In the genomic region with DNA sequence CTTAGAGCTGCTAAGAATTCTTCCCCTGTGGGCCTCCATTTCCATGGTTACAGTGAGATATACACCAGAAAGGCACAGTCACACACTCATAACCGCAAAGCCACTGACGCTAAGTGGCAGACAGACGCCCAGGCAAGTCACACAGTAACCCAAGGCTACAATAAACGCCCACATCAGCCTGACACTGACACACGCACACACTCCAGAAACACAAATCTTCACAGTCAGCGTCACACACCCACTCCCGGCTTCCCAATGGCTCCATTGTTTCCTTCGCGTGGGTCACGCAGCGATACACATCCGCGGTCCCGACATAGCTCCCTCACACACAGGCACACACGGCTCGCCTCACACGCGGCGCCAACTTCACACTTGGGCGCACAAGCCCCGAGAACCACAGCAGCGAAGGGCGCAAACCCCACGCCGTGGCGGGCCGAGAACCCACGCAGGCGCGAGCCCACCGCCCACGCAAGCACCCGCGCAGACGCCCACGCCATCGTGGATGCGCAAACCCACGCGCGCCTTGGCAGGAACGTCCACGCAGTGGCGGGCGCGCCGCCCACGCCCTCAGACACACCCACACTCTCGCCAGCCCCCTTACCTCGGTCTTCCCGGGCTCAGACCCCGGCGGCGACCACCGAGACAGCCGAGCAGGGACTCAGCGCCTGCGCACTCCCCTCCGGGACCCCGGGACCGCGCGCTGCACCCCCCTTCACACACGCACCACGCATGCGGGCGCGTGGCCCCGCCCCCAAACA, we compare ENCODE assay signal across 8 cellular contexts. TPM values are rescaled to one million over a fixed set of nuclear protein-coding genes. Genes with fewer than 3 reads are reported as not detected.
DNase-seq lines count a peak whose midpoint lies in the region; ATAC-seq and TF ChIP-seq lines count a peak whose summit lies in the region.

A gene (minus strand): TSS at position 675 of the 758 bp plus-strand sequence. CDS start 14,975 bp downstream, outside the sequence.

- peak within 1 kb of the TSS; percentile 82 to 91 (median 85) for H3K4me3 Mint-ChIP-seq in IgD-negative memory B cell
- peak within 1 kb of the TSS; percentile 94 for H3K4me3 Mint-ChIP-seq in activated naive CD8-positive, alpha-beta T cell treated with anti-CD3 and anti-CD28 coated beads for 36 hours

- H3K27me3 Mint-ChIP-seq in IgD-negative memory B cell: peaks cover 19% of the 10 kb centered on the region
- H3K27me3 Mint-ChIP-seq in activated naive CD8-positive, alpha-beta T cell treated with anti-CD3 and anti-CD28 coated beads for 36 hours: peaks cover 35% of the 10 kb centered on the region

- POLR2A ChIA-PET in AG04450 (lab: Yijun Ruan, JAX): no interaction called here

- H3K27ac ChIP-seq in AG04450 (ENCODE audit: low read depth, low read length) (peak within 1 kb of the TSS; percentile 78), left ventricle myocardium inferior (replicated peaks) (peak within 1 kb of the TSS; percentile 95)

- peaks cover 16% of the 10 kb centered on the region for H3K36me3 ChIP-seq in left ventricle myocardium inferior

- peaks cover 16 to 45% (median 41%) of the 10 kb centered on the region in 3 donors for H3K9me3 Mint-ChIP-seq in IgD-negative memory B cell
- peaks cover 59% of the 10 kb centered on the region for H3K9me3 Mint-ChIP-seq in activated naive CD8-positive, alpha-beta T cell treated with anti-CD3 and anti-CD28 coated beads for 36 hours

- intact Hi-C loops in left ventricle myocardium inferior (cut with micrococcal nuclease): no loop called here

- TF ChIP-seq CTCF in AG04450 (IDR thresholded peaks at IDR 0.05; ENCODE audit: low read depth, low read length) (no peak), left ventricle myocardium inferior (IDR thresholded peaks at IDR 0.05; ENCODE audit: borderline replicate concordance) (no peak), retinal pigment epithelial cell (conservative IDR thresholded peaks at IDR 0.05; ENCODE audit: low read depth, low read length) (no peak)

- DNase-seq in AG04450 (ENCODE audit: low read depth, low spot score) (no peak), left ventricle myocardium inferior (peak; percentile 18), retinal pigment epithelial cell (ENCODE audit: low read depth) (peak; percentile 66), DMS153 (lab: John Stamatoyannopoulos, UW) (no peak), NCI-H1105 treated with DMSO at 0.1 percent for 48 hours (lab: John Stamatoyannopoulos, UW) (no peak)
- DNase-seq in activated naive CD8-positive, alpha-beta T cell treated with anti-CD3 and anti-CD28 coated beads for 36 hours: peak; percentile 65

- peaks cover 32% of the 10 kb centered on the region for H3K9me3 ChIP-seq in AG04450 (ENCODE audit: control insufficient read depth, insufficient read depth, low read length)
- peaks cover 45% of the 10 kb centered on the region for H3K9me3 ChIP-seq in left ventricle myocardium inferior (replicated peaks)

- H3K36me3 Mint-ChIP-seq in IgD-negative memory B cell: peaks cover 5% of the 10 kb centered on the region
- H3K36me3 Mint-ChIP-seq in activated naive CD8-positive, alpha-beta T cell treated with anti-CD3 and anti-CD28 coated beads for 36 hours: peaks cover 83% of the 10 kb centered on the region

- H3K4me3 ChIP-seq in AG04450 (ENCODE audit: low read depth, low read length): peak within 1 kb of the TSS; percentile 84
- peak within 1 kb of the TSS; percentile 95 for H3K4me3 ChIP-seq in left ventricle myocardium inferior
- H3K4me3 ChIP-seq in retinal pigment epithelial cell (ENCODE audit: low read length): peak within 1 kb of the TSS; percentile 84

- peak within 1 kb of the TSS; percentile 59 to 95 (median 94) for H3K27ac Mint-ChIP-seq in IgD-negative memory B cell
- peak within 1 kb of the TSS; percentile 99 for H3K27ac Mint-ChIP-seq in activated naive CD8-positive, alpha-beta T cell treated with anti-CD3 and anti-CD28 coated beads for 36 hours

- CTCF ChIA-PET in AG04450 (lab: Charles Lee): no interaction called here

- H3K4me1 ChIP-seq in left ventricle myocardium inferior: peaks cover 36% of the 10 kb centered on the region

- ATAC-seq in HG02588 (IDR thresholded peaks at IDR 0.05; ENCODE audit: unreplicated experiment): no peak

- H3K27me3 ChIP-seq in AG04450 (ENCODE audit: control insufficient read depth, insufficient read depth, low read length): no peaks in the 10 kb centered on the region
- no peaks in the 10 kb centered on the region for H3K27me3 ChIP-seq in left ventricle myocardium inferior (ENCODE audit: low read depth)

- H3K4me1 Mint-ChIP-seq in IgD-negative memory B cell: peaks cover 0 to 5% (median 0%) of the 10 kb centered on the region in 3 donors
- H3K4me1 Mint-ChIP-seq in activated naive CD8-positive, alpha-beta T cell treated with anti-CD3 and anti-CD28 coated beads for 36 hours: peaks cover 16% of the 10 kb centered on the region

RNA-seq across cellular contexts. Expression of the gene that starts here (rescaled TPM):
- polyA plus RNA-seq in AG04450 (2011; rRNA removed): 3.4 and 4.4 TPM in 2 replicates
- 3.0 and 3.8 TPM in 2 replicates for polyA minus RNA-seq in AG04450 (2011; rRNA and poly(A)+ RNA removed)
- polyA plus RNA-seq in IgD-negative memory B cell: 0.74 TPM
- 1 to 10 TPM; 7.3 to 7.7 TPM for total RNA-seq in activated naive CD8-positive, alpha-beta T cell treated with anti-CD3 and anti-CD28 coated beads for 36 hours
- 5.6 TPM for total RNA-seq in left ventricle myocardium inferior

Comparison
In these comparisons a context has a peak if more than half of its experiments do, and no peak if none do; other contexts are left out.
1. DNase-seq: peak in activated naive CD8-positive, alpha-beta T cell treated with anti-CD3 and anti-CD28 coated beads for 36 hours (single experiment), left ventricle myocardium inferior (single experiment) and retinal pigment epithelial cell (single experiment); none in AG04450 (single experiment), DMS153 (single experiment) and NCI-H1105 treated with DMSO at 0.1 percent for 48 hours (single experiment).
2. Peak in every context shown above with its lines, with median percentiles within 50 percentile points of each other: H3K4me3 ChIP-seq.